Comparison of ENCODE assay signal across 2 cellular contexts in genomic region chr11:104610597-104610996, GRCh38.
TF ChIP-seq lines count a peak whose summit lies in the region.

No MANE protein-coding gene starts in this region.

TF ChIP-seq in A549, 52 proteins besides CTCF, POLR2A, EP300 and RAD21 (continued from another document):
- no peak for TF ChIP-seq USF2 (IDR thresholded peaks at IDR 0.05)

TF ChIP-seq in IMR-90, 13 proteins besides CTCF, POLR2A, EP300 and RAD21 (continued from another document):
- TF ChIP-seq MAFK (IDR thresholded peaks at IDR 0.05; ENCODE audit: low read depth, low read length), result peak; percentile 43; the same call in 1 of the 2 replicates
- no peak for TF ChIP-seq ELK1 (IDR thresholded peaks at IDR 0.05; ENCODE audit: borderline replicate concordance, low read depth, low read length)
- no peak for TF ChIP-seq NFE2L2 (IDR thresholded peaks at IDR 0.05; ENCODE audit: low read depth, low read length)
- no peak for TF ChIP-seq MAZ (IDR thresholded peaks at IDR 0.05; ENCODE audit: borderline replicate concordance, low read depth, low read length)
